1 cellular context compared by ENCODE assay signal in the genomic region with DNA sequence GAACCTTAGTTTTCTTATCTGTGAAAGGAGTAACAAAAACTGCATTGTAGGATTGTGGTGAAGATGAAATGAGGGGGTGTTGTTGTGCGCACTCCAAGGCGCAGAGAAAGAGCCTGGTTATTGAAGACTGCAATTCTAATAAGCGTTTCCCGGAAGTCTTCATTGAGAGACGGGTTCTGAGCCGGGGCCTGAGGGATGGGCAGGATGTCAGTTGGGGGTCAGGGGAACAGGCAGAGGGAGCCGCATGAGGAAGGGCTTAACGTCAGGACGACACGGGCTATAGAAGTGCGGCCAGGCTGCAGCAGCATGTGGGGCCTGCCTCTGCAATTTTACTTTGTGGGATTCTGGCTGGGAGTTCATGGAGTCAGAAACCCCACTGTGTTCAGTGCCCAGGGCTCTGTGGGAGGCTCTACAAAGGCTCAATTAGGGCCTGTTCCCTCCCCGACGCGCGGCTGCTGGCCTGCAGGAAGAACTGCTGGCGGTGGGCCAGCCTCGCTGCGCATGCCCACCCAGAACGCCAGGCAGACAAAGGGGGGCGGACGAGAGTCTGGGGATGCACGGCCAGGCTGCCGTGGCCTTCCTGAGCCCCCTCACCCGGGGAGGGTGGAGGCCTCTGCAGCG.
TF ChIP-seq lines count a peak whose summit lies in the region.

No MANE protein-coding gene starts in this region.

TF ChIP-seq in K562, 482 proteins besides CTCF, POLR2A, EP300 and RAD21 (continued from another document):
- TF ChIP-seq, protein P1, sequence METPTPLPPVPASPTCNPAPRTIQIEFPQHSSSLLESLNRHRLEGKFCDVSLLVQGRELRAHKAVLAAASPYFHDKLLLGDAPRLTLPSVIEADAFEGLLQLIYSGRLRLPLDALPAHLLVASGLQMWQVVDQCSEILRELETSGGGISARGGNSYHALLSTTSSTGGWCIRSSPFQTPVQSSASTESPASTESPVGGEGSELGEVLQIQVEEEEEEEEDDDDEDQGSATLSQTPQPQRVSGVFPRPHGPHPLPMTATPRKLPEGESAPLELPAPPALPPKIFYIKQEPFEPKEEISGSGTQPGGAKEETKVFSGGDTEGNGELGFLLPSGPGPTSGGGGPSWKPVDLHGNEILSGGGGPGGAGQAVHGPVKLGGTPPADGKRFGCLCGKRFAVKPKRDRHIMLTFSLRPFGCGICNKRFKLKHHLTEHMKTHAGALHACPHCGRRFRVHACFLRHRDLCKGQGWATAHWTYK (CRISPR knock-in tag; IDR thresholded peaks at IDR 0.05) = no peak
- TF ChIP-seq RNF2 (IDR thresholded peaks at IDR 0.05) = no peak
- no peak for TF ChIP-seq ATF1 (CRISPR knock-in tag; IDR thresholded peaks at IDR 0.05)
- no peak for TF ChIP-seq ATF1 (tag; IDR thresholded peaks at IDR 0.05)
- TF ChIP-seq TARDBP (IDR thresholded peaks at IDR 0.05) = no peak
- TF ChIP-seq ZNF583 (CRISPR knock-in tag; IDR thresholded peaks at IDR 0.05) = no peak
